In the genomic region with DNA sequence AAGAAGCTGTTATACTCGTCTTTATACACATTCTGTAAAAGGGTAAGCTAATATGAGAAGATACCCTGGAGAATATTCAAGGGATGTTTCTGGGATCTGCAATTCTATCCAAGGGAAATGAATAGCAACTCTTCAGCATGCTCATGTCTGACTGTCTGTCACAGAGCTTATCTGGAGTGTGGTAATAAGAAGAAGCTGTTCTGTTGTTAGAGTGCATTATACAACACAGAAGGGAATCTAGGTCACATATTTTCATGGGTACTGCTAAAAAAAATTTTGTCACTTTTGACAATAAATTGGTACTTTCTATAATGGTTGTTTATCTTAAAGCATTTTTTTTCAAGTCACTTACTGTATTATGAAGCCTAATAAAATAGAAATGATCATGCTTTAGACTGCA, we compare ENCODE assay signal across 22 cellular contexts.
DNase-seq lines count a peak whose midpoint lies in the region; ATAC-seq and TF ChIP-seq lines count a peak whose summit lies in the region.
"Had no signal": no experiment of that assay in that cellular context is flagged by ENCODE, and none has a peak within 500 bp of the region (broad histone marks: within the 10 kb centered on the region; RNA-seq: fewer than 3 reads in every experiment).

No MANE protein-coding gene starts in this region.

- in situ Hi-C loops in G401 (cut with HindIII; ENCODE audit: low sequenced_read_pairs): no loop called here
- in situ Hi-C loops in KBM-7 (cut with MboI; ENCODE audit: low pct_unique_long_range_greater_than_20kb, low sequenced_read_pairs): no loop called here

- CTCF ChIA-PET in Caco-2 (lab: Charles Lee): no interaction called here

- H3K4me2 ChIP-seq in hepatocyte: no peak overlapping the region
- H3K4me2 ChIP-seq: PC-9 had no signal

- POLR2A ChIA-PET in Caco-2 (lab: Charles Lee): no interaction called here

- no peak for ATAC-seq in activated T-helper 17 cell treated with anti-CD3 and anti-CD28 coated beads, Interleukin-2, amount 50 U/mL, for 72 hours (replicated peaks)
- ATAC-seq in left ventricle myocardium superior: peak; percentile 87
- ATAC-seq in HG02852 (IDR thresholded peaks at IDR 0.05; ENCODE audit: unreplicated experiment): no peak
- ATAC-seq: HCT116 had no signal

- no peak overlapping the region for H3K4me3 ChIP-seq in hepatocyte
- no peak overlapping the region for H3K4me3 ChIP-seq in Caco-2 (ENCODE audit: low read depth, low read length)
- H3K4me3 ChIP-seq: PC-9 had no signal

- H3K27me3 ChIP-seq in hepatocyte (no peaks in the 10 kb centered on the region), Caco-2 (replicated peaks; ENCODE audit: control insufficient read depth, insufficient read depth, low read length) (no peaks in the 10 kb centered on the region)

- H3K4me1 ChIP-seq in hepatocyte (ENCODE audit: insufficient read depth): no peaks in the 10 kb centered on the region
- H3K4me1 ChIP-seq in Caco-2: no peaks in the 10 kb centered on the region

- intact Hi-C loops in left ventricle myocardium superior (cut with micrococcal nuclease): no loop called here
- intact Hi-C loops in Caco-2 (cut with micrococcal nuclease; ENCODE audit: unreplicated experiment): no loop called here

- BruUV-seq in Caco-2 (replicated peaks; lab: Mats Ljungman, UMichigan): no TSS peak

- no peak overlapping the region for H2AFZ ChIP-seq in hepatocyte
- H2AFZ ChIP-seq: PC-9 had no signal

- peaks cover under 1% of the 10 kb centered on the region for H3K27me3 Mint-ChIP-seq in activated T-helper 17 cell treated with anti-CD3 and anti-CD28 coated beads, Interleukin-2, amount 50 U/mL, for 72 hours
- no peaks in the 10 kb centered on the region for H3K27me3 Mint-ChIP-seq in Caco-2 (ENCODE audit: insufficient read depth, unreplicated experiment)

- H3K27ac ChIP-seq in hepatocyte: no peak overlapping the region
- H3K27ac ChIP-seq: C4-2B, PC-9 had no signal

- H3K9me3 ChIP-seq in hepatocyte (ENCODE audit: low read depth) (no peaks in the 10 kb centered on the region), Caco-2 (no peaks in the 10 kb centered on the region)

- H3K4me1 Mint-ChIP-seq in activated T-helper 17 cell treated with anti-CD3 and anti-CD28 coated beads, Interleukin-2, amount 50 U/mL, for 72 hours: peaks cover 11% of the 10 kb centered on the region
- peaks cover 9% of the 10 kb centered on the region for H3K4me1 Mint-ChIP-seq in Caco-2 (ENCODE audit: low read depth, unreplicated experiment)

- H4K20me1 ChIP-seq in hepatocyte (ENCODE audit: insufficient read depth, poor library complexity, severe bottlenecking): no peaks in the 10 kb centered on the region

- TF ChIP-seq CTCF in hepatocyte (IDR thresholded peaks at IDR 0.05; ENCODE audit: poor library complexity) (no peak), Caco-2 (IDR thresholded peaks at IDR 0.05; ENCODE audit: insufficient read depth in 1 of 2, low read depth in 1 of 2, low read length in 1 of 2, severe bottlenecking in 1 of 2, unreplicated experiment in 1 of 2) (no peak)

- peak overlapping the region; percentile 59 for H3K4me3 Mint-ChIP-seq in activated T-helper 17 cell treated with anti-CD3 and anti-CD28 coated beads, Interleukin-2, amount 50 U/mL, for 72 hours
- no peak overlapping the region for H3K4me3 Mint-ChIP-seq in Caco-2 (ENCODE audit: unreplicated experiment)
- H3K4me3 Mint-ChIP-seq: B cell had no signal

- DNase-seq in G401 (ENCODE audit: low spot score): peak; percentile 47
- DNase-seq in left ventricle myocardium superior: no peak
- peak; percentile 54 for DNase-seq in putamen (ENCODE audit: low spot score)
- no peak for DNase-seq in KBM-7
- no peak for DNase-seq in hepatocyte (ENCODE audit: low spot score)
- no peak for DNase-seq in Caco-2
- DNase-seq: DMS153, DND-41, Kasumi-1, NCI-H1092 treated with DMSO at 0.1 percent for 48 hours, NCI-H1436, NCI-H187, NCI-H2081 treated with DMSO at 0.1 percent for 48 hours, NCI-H524, NCI-H748 treated with DMSO at 0.1 percent for 48 hours, PC-9, SHP77 had no signal

- H3K36me3 ChIP-seq in hepatocyte (replicated peaks; ENCODE audit: insufficient read depth, low read depth) (no peaks in the 10 kb centered on the region), Caco-2 (ENCODE audit: control insufficient read depth, insufficient read depth, low read length) (no peaks in the 10 kb centered on the region; the same call in 1 of the 2 replicates)

- H3K9me3 Mint-ChIP-seq in activated T-helper 17 cell treated with anti-CD3 and anti-CD28 coated beads, Interleukin-2, amount 50 U/mL, for 72 hours: no peaks in the 10 kb centered on the region
- H3K9me3 Mint-ChIP-seq in Caco-2 (ENCODE audit: unreplicated experiment): no peaks in the 10 kb centered on the region

- no peak overlapping the region for H3K27ac Mint-ChIP-seq in activated T-helper 17 cell treated with anti-CD3 and anti-CD28 coated beads, Interleukin-2, amount 50 U/mL, for 72 hours
- H3K27ac Mint-ChIP-seq in Caco-2 (ENCODE audit: unreplicated experiment): no peak overlapping the region
- H3K27ac Mint-ChIP-seq: B cell had no signal

- WGBS in hepatocyte (ENCODE audit: low lambda C conversion rate, missing lambda C conversion rate): 86% methylated on average over 1 of the region's 1 CpG

- no peaks in the 10 kb centered on the region for H3K36me3 Mint-ChIP-seq in activated T-helper 17 cell treated with anti-CD3 and anti-CD28 coated beads, Interleukin-2, amount 50 U/mL, for 72 hours (ENCODE audit: low read depth)
- H3K36me3 Mint-ChIP-seq in Caco-2 (ENCODE audit: insufficient read depth, unreplicated experiment): peaks cover 13% of the 10 kb centered on the region

- H3K9me2 ChIP-seq in hepatocyte (replicated peaks; ENCODE audit: insufficient read depth): no peaks in the 10 kb centered on the region

- H3K79me2 ChIP-seq in hepatocyte: no peaks in the 10 kb centered on the region

Comparison
In these comparisons a context has a peak if more than half of its experiments do, and no peak if none do; other contexts are left out.
1. DNase-seq: peak in G401 (single experiment) and putamen (single experiment); none in left ventricle myocardium superior (single experiment), KBM-7 (single experiment), hepatocyte (single experiment) and Caco-2 (0 of 2).